ENCODE assay signal across 11 cellular contexts in the genomic region with DNA sequence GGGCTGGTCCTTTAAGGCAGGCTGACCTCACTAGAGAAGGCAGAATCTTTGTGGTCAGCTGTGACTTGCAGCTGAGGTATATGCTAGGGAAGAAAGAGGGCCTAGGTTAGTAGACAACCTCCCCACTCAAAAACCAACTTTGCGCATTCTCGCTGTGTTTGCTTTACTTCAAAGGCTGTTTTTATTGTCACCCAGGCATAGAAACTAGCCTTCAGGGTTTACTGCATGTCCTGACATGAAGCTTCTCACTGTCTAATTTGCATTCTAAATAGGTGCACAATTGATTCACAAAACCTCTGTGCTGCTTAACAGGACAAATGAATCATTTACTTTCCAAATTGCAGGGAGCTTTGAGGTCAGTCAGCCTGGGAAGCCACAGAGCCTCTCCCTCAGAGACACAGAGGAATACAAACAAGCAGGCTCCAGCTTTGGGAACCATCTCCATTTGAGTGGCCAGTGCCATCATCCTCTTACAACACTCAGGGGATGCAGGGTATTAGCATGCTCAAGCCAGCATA.
DNase-seq lines count a peak whose midpoint lies in the region; ATAC-seq lines count a peak whose summit lies in the region.
"Had no signal": no experiment of that assay in that cellular context is flagged by ENCODE, and none has a peak within 500 bp of the region (broad histone marks: within the 10 kb centered on the region; RNA-seq: fewer than 3 reads in every experiment).

No MANE protein-coding gene starts in this region.

- DNase-seq in DMS 273 (lab: John Stamatoyannopoulos, UW; ENCODE audit: unreplicated experiment) (peak; percentile 61), DMS 273 treated with DMSO at 0.1 percent for 48 hours (lab: John Stamatoyannopoulos, UW) (no peak), amniotic epithelial cell (ENCODE audit: low read depth) (peak; percentile 71), skeletal muscle cell (ENCODE audit: low read depth) (peak; percentile 48), H4 (ENCODE audit: low spot score) (no peak), KG1 (lab: John Stamatoyannopoulos, UW) (no peak), NCI-H187 (lab: John Stamatoyannopoulos, UW) (no peak)
- DNase-seq: activated naive CD8-positive, alpha-beta T cell treated with anti-CD3 and anti-CD28 coated beads, Interleukin-2, amount 10 ng/mL, durations not matched to agents 7 days and 5 days; upper lobe of left lung had no signal

- H3K4me3 ChIP-seq in skeletal muscle cell (ENCODE audit: low read depth, low read length) = no peak overlapping the region
- H3K4me3 ChIP-seq: skin epidermis, upper lobe of left lung had no signal

- ATAC-seq in HG03025 (IDR thresholded peaks at IDR 0.05; ENCODE audit: low FRiP score, unreplicated experiment) = peak; percentile 54

Comparison
In these comparisons a context has a peak if more than half of its experiments do, and no peak if none do; other contexts are left out.
1. DNase-seq: peak in DMS 273 (single experiment), amniotic epithelial cell (single experiment) and skeletal muscle cell (single experiment); none in DMS 273 treated with DMSO at 0.1 percent for 48 hours (single experiment), H4 (single experiment), KG1 (single experiment) and NCI-H187 (0 of 2).